In the genomic region with DNA sequence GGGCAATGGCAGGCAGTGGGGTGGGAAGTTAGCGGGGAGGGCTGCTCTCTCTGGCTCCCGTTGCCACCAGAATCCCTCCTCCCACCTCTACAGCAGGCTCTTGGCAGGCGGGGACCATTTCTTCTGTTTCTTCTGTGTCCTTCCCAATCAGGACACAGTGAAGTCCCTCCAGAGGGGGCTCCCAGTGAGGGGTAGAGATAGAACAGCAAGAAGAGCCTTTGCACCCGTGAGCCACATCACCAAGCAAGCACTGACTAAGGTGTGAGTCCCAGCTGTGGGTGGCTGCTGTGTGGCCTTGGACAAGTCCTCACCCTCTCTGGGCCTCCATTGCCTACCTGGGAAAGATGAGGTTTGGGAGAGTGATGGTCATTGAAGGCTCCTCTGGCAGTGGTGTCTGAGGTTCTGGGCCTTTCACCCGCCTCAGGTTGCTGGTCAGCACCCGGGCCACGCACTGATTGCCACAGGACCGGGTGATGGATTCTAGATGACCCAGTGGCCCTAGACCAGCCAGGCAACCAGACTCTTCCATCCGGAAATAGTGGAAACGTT, we compare ENCODE assay signal across 1 cellular context.
TF ChIP-seq lines count a peak whose summit lies in the region.

No MANE protein-coding gene starts in this region.

TF ChIP-seq in H1, 55 proteins besides CTCF, POLR2A, EP300 and RAD21:
- TF ChIP-seq NRF1 (IDR thresholded peaks at IDR 0.05; ENCODE audit: low read depth, low read length) (no peak), CBX5 (IDR thresholded peaks at IDR 0.05; ENCODE audit: low read depth, low read length) (no peak), YY1 (IDR thresholded peaks at IDR 0.05; ENCODE audit: low read depth, low read length) (no peak), TAF1 (IDR thresholded peaks at IDR 0.05; ENCODE audit: low read depth, low read length) (no peak), KDM5A (IDR thresholded peaks at IDR 0.05; ENCODE audit: low read length) (no peak), CHD1 (IDR thresholded peaks at IDR 0.05; ENCODE audit: low read depth, low read length) (no peak), BACH1 (IDR thresholded peaks at IDR 0.05; ENCODE audit: low read length) (no peak)
- TF ChIP-seq, protein P1, sequence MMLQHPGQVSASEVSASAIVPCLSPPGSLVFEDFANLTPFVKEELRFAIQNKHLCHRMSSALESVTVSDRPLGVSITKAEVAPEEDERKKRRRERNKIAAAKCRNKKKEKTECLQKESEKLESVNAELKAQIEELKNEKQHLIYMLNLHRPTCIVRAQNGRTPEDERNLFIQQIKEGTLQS (IDR thresholded peaks at IDR 0.05; ENCODE audit: insufficient read depth, low read depth, low read length) = no peak
